In the genomic region with DNA sequence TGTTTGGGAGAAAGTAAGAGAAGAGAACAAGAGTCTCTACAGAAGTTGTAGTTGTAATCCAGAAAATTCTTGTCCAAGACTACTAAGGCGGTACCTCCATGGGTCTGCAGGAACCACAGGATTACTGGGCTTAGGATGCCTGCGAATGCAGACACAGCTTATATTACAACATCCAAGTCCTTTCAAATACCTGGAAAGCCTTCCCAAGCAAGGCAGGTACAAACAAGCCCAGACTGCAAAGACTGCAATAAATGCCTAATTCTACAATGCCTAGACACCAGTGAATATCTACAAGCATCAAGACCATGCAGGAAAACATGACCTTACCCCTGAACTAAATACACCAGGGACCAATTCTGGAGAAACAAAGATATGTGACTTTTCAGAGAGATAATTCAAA, we compare ENCODE assay signal across 27 cellular contexts.
A peak's percentile ranks its signal among the peaks of the same experiment; 100 is the strongest.
DNase-seq lines count a peak whose midpoint lies in the region; ATAC-seq, FAIRE-seq and TF ChIP-seq lines count a peak whose summit lies in the region.
"Had no signal": no experiment of that assay in that cellular context is flagged by ENCODE, and none has a peak within 500 bp of the region (broad histone marks: within the 10 kb centered on the region; RNA-seq: fewer than 3 reads in every experiment).

No MANE protein-coding gene starts in this region.

- 88% methylated on average over 2 of the region's 2 CpGs for WGBS in K562 (ENCODE audit: insufficient coverage, low coverage, missing lambda C conversion rate)
- no CpG with 5 or more reads among the region's 2 CpGs for WGBS in neuronal stem cell (ENCODE audit: extremely low coverage in 2 of 2, insufficient read length in 2 of 2, insufficient replicate concordance in 1 of 2), 2 donors

- no peaks in the 10 kb centered on the region for H3K9me1 ChIP-seq in K562 (ENCODE audit: control insufficient read depth, insufficient read depth, low read length)

- TF ChIP-seq CTCF in HCT116 (IDR thresholded peaks at IDR 0.05 in 2 of 3, conservative IDR thresholded peaks at IDR 0.05 in 1 of 3; ENCODE audit: borderline replicate concordance in 1 of 3, insufficient read depth in 1 of 3, low read depth in 2 of 3, low read length in 2 of 3): no peak
- no peak for TF ChIP-seq CTCF in K562 (IDR thresholded peaks at IDR 0.05 in 2 of 3, conservative IDR thresholded peaks at IDR 0.05 in 1 of 3; ENCODE audit: insufficient read depth in 2 of 3, low read depth in 1 of 3, low read length in 3 of 3)
- no peak for TF ChIP-seq CTCF in epithelial cell of esophagus (IDR thresholded peaks at IDR 0.05; ENCODE audit: insufficient read depth, low read depth, low read length, missing control alignments)
- no peak for TF ChIP-seq CTCF in CD8-positive, alpha-beta T cell (IDR thresholded peaks at IDR 0.05)

- ATAC-seq in HCT116 (no peak), K562 (no peak; the same call in 2 of the 3 replicates)
- ATAC-seq in CD8-positive, alpha-beta T cell: no peak
- ATAC-seq: GM12878, GM23338 had no signal

- H2BK5ac ChIP-seq in neuronal stem cell (ENCODE audit: low read length): no peak overlapping the region

- BruUV-seq in HCT116 (replicated peaks; lab: Mats Ljungman, UMichigan): no TSS peak
- BruUV-seq in K562 (replicated peaks; lab: Mats Ljungman, UMichigan): no TSS peak

- H3K4ac ChIP-seq in neuronal stem cell (ENCODE audit: low read length): no peak overlapping the region

- H3K9me3 ChIP-seq in HCT116 (ENCODE audit: control insufficient read depth in 1 of 2, insufficient read depth in 1 of 2, low read depth in 1 of 2, low read length in 2 of 2): no peaks in the 10 kb centered on the region
- no peaks in the 10 kb centered on the region for H3K9me3 ChIP-seq in K562 (replicated peaks; ENCODE audit: control insufficient read depth, insufficient read depth, low read depth, low read length)
- peaks cover 2 to 6% of the 10 kb centered on the region in 2 donors for H3K9me3 ChIP-seq in neuronal stem cell (replicated peaks in 1 of 2; ENCODE audit: control insufficient read depth in 2 of 2, insufficient read depth in 1 of 2, low read depth in 1 of 2, low read length in 2 of 2)
- H3K9me3 ChIP-seq in CD8-positive, alpha-beta T cell (ENCODE audit: low read length): no peaks in the 10 kb centered on the region
- H3K9me3 ChIP-seq: BLaER1 treated with 17β-estradiol and CSF1 and Interleukin-3, amounts not matched to agents 10 nM and 100 nM; Caco-2 had no signal

- no peaks in the 10 kb centered on the region for H3K27me3 ChIP-seq in HCT116 (ENCODE audit: insufficient read depth, low read length)
- no peaks in the 10 kb centered on the region for H3K27me3 ChIP-seq in K562 (ENCODE audit: control insufficient read depth in 2 of 2, insufficient read depth in 2 of 2, low read length in 2 of 2)
- H3K27me3 ChIP-seq in neuronal stem cell (ENCODE audit: control insufficient read depth in 3 of 3, insufficient read depth in 3 of 3, low read depth in 1 of 3, low read length in 3 of 3): no peaks in the 10 kb centered on the region
- H3K27me3 ChIP-seq in CD8-positive, alpha-beta T cell (ENCODE audit: insufficient read depth, low read length): no peaks in the 10 kb centered on the region
- H3K27me3 ChIP-seq: BLaER1 treated with 17β-estradiol and CSF1 and Interleukin-3, amounts not matched to agents 10 nM and 100 nM had no signal

- no peak overlapping the region for H3K4me2 ChIP-seq in HCT116 (ENCODE audit: low read length)
- no peak overlapping the region for H3K4me2 ChIP-seq in K562 (ENCODE audit: insufficient read depth, low read length)
- H3K4me2 ChIP-seq in neuronal stem cell (ENCODE audit: insufficient read depth, low read length, poor library complexity, severe bottlenecking): no peak overlapping the region
- H3K4me2 ChIP-seq: BLaER1 treated with 17β-estradiol and CSF1 and Interleukin-3, amounts not matched to agents 10 nM and 100 nM; GM23338; KMS-11; PC-9 had no signal

- no peak overlapping the region for H2BK12ac ChIP-seq in neuronal stem cell (ENCODE audit: low read length)

- FAIRE-seq in K562 (lab: Jason Lieb, UNC): no peak
- no peak for FAIRE-seq in GM12892 (lab: Jason Lieb, UNC)
- FAIRE-seq: A204.1, G401.6, GM12878 had no signal

- no peak for TF ChIP-seq RAD21 in HCT116 (IDR thresholded peaks at IDR 0.05; ENCODE audit: low read depth)
- TF ChIP-seq RAD21 in K562 (CRISPR knock-in tag; conservative IDR thresholded peaks at IDR 0.05 in 1 of 2, IDR thresholded peaks at IDR 0.05 in 1 of 2): no peak

- H3K4me1 Mint-ChIP-seq in CD8-positive, alpha-beta T cell (ENCODE audit: low read depth): no peaks in the 10 kb centered on the region
- H3K4me1 Mint-ChIP-seq: GM23338 had no signal

- CTCF ChIA-PET in HCT116 (lab: Charles Lee): no interaction called here
- CTCF ChIA-PET in K562 (lab: Yijun Ruan, JAX; ENCODE audit: low intra/inter-chr PET ratio): no interaction called here
- CTCF ChIA-PET in CD8-positive, alpha-beta T cell (lab: Charles Lee): no interaction called here

- no peak overlapping the region for H2AK5ac ChIP-seq in neuronal stem cell (ENCODE audit: low read depth, low read length)

- H3K27me3 Mint-ChIP-seq in CD8-positive, alpha-beta T cell (ENCODE audit: low read depth): peaks cover 6% of the 10 kb centered on the region
- H3K27me3 Mint-ChIP-seq: CD4-positive, alpha-beta T cell had no signal

- RAD21 ChIA-PET in HCT116 (lab: Charles Lee; ENCODE audit: low non-redundant PET in 1 of 2, low total read pairs in 2 of 2, uncharacterized antibody in 2 of 2, unreplicated experiment in 2 of 2): no interaction called here

- no peak overlapping the region for H4K91ac ChIP-seq in neuronal stem cell (ENCODE audit: low read depth, low read length, poor library complexity)

- peak overlapping the region; percentile 32 for H2AFZ ChIP-seq in HCT116 (ENCODE audit: low read depth, low read length, poor library complexity, severe bottlenecking)
- H2AFZ ChIP-seq in K562 (ENCODE audit: low read depth, low read length): peak overlapping the region; percentile 10; the same call in 1 of the 2 replicates
- peak overlapping the region; percentile 9 for H2AFZ ChIP-seq in neuronal stem cell (ENCODE audit: low read length)
- H2AFZ ChIP-seq: GM23338, PC-9 had no signal

- H3K23ac ChIP-seq in neuronal stem cell (ENCODE audit: low read depth, low read length, poor library complexity): no peak overlapping the region

- H3K4me3 ChIP-seq in HCT116 (replicated peaks in 1 of 2; ENCODE audit: low read depth in 1 of 2, low read length in 2 of 2) (no peak overlapping the region), K562 (no peak overlapping the region), epithelial cell of esophagus (ENCODE audit: low read length) (no peak overlapping the region), neuronal stem cell (ENCODE audit: low read length in 2 of 2) (no peak overlapping the region)
- H3K4me3 ChIP-seq in CD8-positive, alpha-beta T cell (ENCODE audit: low read depth, low read length): no peak overlapping the region
- H3K4me3 ChIP-seq: BLaER1 treated with 17β-estradiol and CSF1 and Interleukin-3, amounts not matched to agents 10 nM and 100 nM; GM12878; GM23338; PC-9 had no signal

- no peak overlapping the region for H3K18ac ChIP-seq in neuronal stem cell (ENCODE audit: low read length)

- in situ Hi-C loops in K562 (cut with MboI): no loop called here

- H2BK15ac ChIP-seq in neuronal stem cell (ENCODE audit: low read length): no peak overlapping the region

- no peak overlapping the region for H3K27ac Mint-ChIP-seq in CD8-positive, alpha-beta T cell
- H3K27ac Mint-ChIP-seq: CD4-positive, alpha-beta T cell; GM23338 had no signal

- intact Hi-C loops in HCT116 (cut with micrococcal nuclease): no loop called here
- intact Hi-C loops in K562 (cut with micrococcal nuclease): no loop called here
- intact Hi-C loops in CD8-positive, alpha-beta T cell (cut with DNase I, micrococcal nuclease): no loop called here

- no peaks in the 10 kb centered on the region for H3K9me2 ChIP-seq in HCT116 (ENCODE audit: insufficient read depth)

- POLR2A ChIA-PET in HCT116 (lab: Charles Lee) (no interaction called here), K562 (lab: Yijun Ruan, JAX) (interaction anchor here (1.1 kb wide), 1 partner anchor 17 kb away, joined by 3 read pairs; no protein-coding TSS in a partner anchor)
- POLR2A ChIA-PET in CD8-positive, alpha-beta T cell (lab: Charles Lee): no interaction called here

- H3K4me1 ChIP-seq in HCT116 (ENCODE audit: control insufficient read depth in 1 of 2, insufficient read depth in 2 of 2, low read length in 2 of 2) (no peaks in the 10 kb centered on the region), K562 (replicated peaks in 1 of 2; ENCODE audit: control insufficient read depth in 2 of 2, insufficient read depth in 2 of 2, low read length in 2 of 2) (peaks cover 0 to 7% of the 10 kb centered on the region in 2 experiments; a peak in 2 of 5 replicates), neuronal stem cell (ENCODE audit: control insufficient read depth in 2 of 2, insufficient read depth in 1 of 2, low read depth in 1 of 2, low read length in 2 of 2) (peaks cover 11 to 16% of the 10 kb centered on the region in 2 donors)
- no peaks in the 10 kb centered on the region for H3K4me1 ChIP-seq in CD8-positive, alpha-beta T cell (ENCODE audit: insufficient read depth, low read length)
- H3K4me1 ChIP-seq: BLaER1 treated with 17β-estradiol and CSF1 and Interleukin-3, amounts not matched to agents 10 nM and 100 nM; Caco-2 had no signal

- no peak overlapping the region for H4K8ac ChIP-seq in neuronal stem cell (ENCODE audit: low read depth, low read length)

- no peak for TF ChIP-seq EP300 in K562 (IDR thresholded peaks at IDR 0.05; ENCODE audit: low read length)

- DNase-seq in HCT116 (ENCODE audit: low read depth, low spot score): no peak
- no peak for DNase-seq in K562 (ENCODE audit: extremely low read depth in 1 of 4, low spot score in 3 of 4)
- DNase-seq in epithelial cell of esophagus (ENCODE audit: low read depth): peak; percentile 88
- DNase-seq in neuronal stem cell (ENCODE audit: low spot score): no peak
- no peak for DNase-seq in CD8-positive, alpha-beta T cell
- no peak for DNase-seq in NCI-H2196 treated with DMSO at 0.1 percent for 48 hours (lab: John Stamatoyannopoulos, UW; ENCODE audit: unreplicated experiment)
- no peak for DNase-seq in A172 (ENCODE audit: low spot score)
- no peak for DNase-seq in GM12892 (ENCODE audit: insufficient read length)
- DNase-seq: AML-193; Caco-2; CD4-positive, alpha-beta T cell; H9; IMR-90; NCI-H1048; NCI-H1417 treated with DMSO at 0.1 percent for 48 hours; NCI-H1694 treated with DMSO at 0.1 percent for 48 hours; NCI-H2081; NCI-H748 treated with DMSO at 0.1 percent for 48 hours; NK-92 treated with Interleukin-12 subunit alpha and Interleukin-12 subunit beta, amount 100 ng/mL, for 24 hours; PC-9; SHP77 had no signal

- H4K20me1 ChIP-seq in HCT116 (ENCODE audit: insufficient read depth) (no peaks in the 10 kb centered on the region), K562 (replicated peaks; ENCODE audit: control insufficient read depth, insufficient read depth, low read length) (no peaks in the 10 kb centered on the region)
- H4K20me1 ChIP-seq: BLaER1 treated with 17β-estradiol and CSF1 and Interleukin-3, amounts not matched to agents 10 nM and 100 nM had no signal

- no peak overlapping the region for H3K14ac ChIP-seq in neuronal stem cell (ENCODE audit: low read length)

- H3K27ac ChIP-seq in HCT116 (ENCODE audit: low read depth, low read length) (no peak overlapping the region), K562 (ENCODE audit: extremely low read depth, low read depth, low read length) (no peak overlapping the region), neuronal stem cell (replicated peaks; ENCODE audit: low read length) (no peak overlapping the region)
- no peak overlapping the region for H3K27ac ChIP-seq in CD8-positive, alpha-beta T cell (ENCODE audit: low read depth, low read length)
- H3K27ac ChIP-seq: BLaER1 treated with 17β-estradiol and CSF1 and Interleukin-3, amounts not matched to agents 10 nM and 100 nM; KMS-11; PC-9 had no signal

- no peaks in the 10 kb centered on the region for H3K36me3 Mint-ChIP-seq in CD8-positive, alpha-beta T cell

- no peak overlapping the region for H2BK120ac ChIP-seq in neuronal stem cell (ENCODE audit: low read depth, low read length)

- no peak overlapping the region for H3K9ac ChIP-seq in HCT116 (ENCODE audit: low read length)
- no peak overlapping the region for H3K9ac ChIP-seq in K562 (ENCODE audit: insufficient read depth in 1 of 2, low read depth in 2 of 2, low read length in 2 of 2)
- H3K9ac ChIP-seq in neuronal stem cell (ENCODE audit: low read depth, low read length, poor library complexity): no peak overlapping the region
- H3K9ac ChIP-seq: BLaER1 treated with 17β-estradiol and CSF1 and Interleukin-3, amounts not matched to agents 10 nM and 100 nM; KMS-11 had no signal

- H3K79me2 ChIP-seq in HCT116 (ENCODE audit: insufficient read depth, low read length): no peaks in the 10 kb centered on the region
- no peaks in the 10 kb centered on the region for H3K79me2 ChIP-seq in K562 (ENCODE audit: control insufficient read depth, insufficient read depth, low read length)

- H3K9me3 Mint-ChIP-seq in CD8-positive, alpha-beta T cell: no peaks in the 10 kb centered on the region
- H3K9me3 Mint-ChIP-seq: CD4-positive, alpha-beta T cell; GM23338; H9 had no signal

- no peaks in the 10 kb centered on the region for H3K79me1 ChIP-seq in neuronal stem cell (ENCODE audit: low read depth, low read length)

- TF ChIP-seq POLR2A in HCT116 (IDR thresholded peaks at IDR 0.05; ENCODE audit: borderline replicate concordance, extremely low read depth, insufficient read depth, insufficient read length) (no peak), K562 (conservative IDR thresholded peaks at IDR 0.05) (no peak), GM12892 (IDR thresholded peaks at IDR 0.05; ENCODE audit: low read depth, low read length) (no peak)

- H3K36me3 ChIP-seq in HCT116 (ENCODE audit: control insufficient read depth in 1 of 2, insufficient read depth in 2 of 2, low read length in 2 of 2): no peaks in the 10 kb centered on the region
- H3K36me3 ChIP-seq in K562 (ENCODE audit: control insufficient read depth, insufficient read depth, low read length): no peaks in the 10 kb centered on the region
- no peaks in the 10 kb centered on the region for H3K36me3 ChIP-seq in neuronal stem cell (replicated peaks in 1 of 2; ENCODE audit: control insufficient read depth in 2 of 2, insufficient read depth in 2 of 2, low read length in 2 of 2)
- no peaks in the 10 kb centered on the region for H3K36me3 ChIP-seq in CD8-positive, alpha-beta T cell (ENCODE audit: insufficient read depth, low read length)
- H3K36me3 ChIP-seq: BLaER1 treated with 17β-estradiol and CSF1 and Interleukin-3, amounts not matched to agents 10 nM and 100 nM had no signal

- H3K4me3 Mint-ChIP-seq in CD8-positive, alpha-beta T cell: no peak overlapping the region
- H3K4me3 Mint-ChIP-seq: CD4-positive, alpha-beta T cell; GM23338; H9 had no signal
